1 cellular context compared by ENCODE assay signal in genomic region chr13:20351279-20352022, GRCh38.
TF ChIP-seq lines count a peak whose summit lies in the region.

No MANE protein-coding gene starts in this region.

TF ChIP-seq in WTC11, 78 proteins besides CTCF, POLR2A, EP300 and RAD21 (continued from another document):
- TF ChIP-seq AR (CRISPR knock-in tag; IDR thresholded peaks at IDR 0.05), result no peak
